10 cellular contexts compared by ENCODE assay signal in genomic region chr11:128790200-128790599, GRCh38.
A peak's percentile ranks its signal among the peaks of the same experiment; 100 is the strongest.
DNase-seq lines count a peak whose midpoint lies in the region; ATAC-seq and TF ChIP-seq lines count a peak whose summit lies in the region.
"Had no signal": no experiment of that assay in that cellular context is flagged by ENCODE, and none has a peak within 500 bp of the region (broad histone marks: within the 10 kb centered on the region; RNA-seq: fewer than 3 reads in every experiment).

No MANE protein-coding gene starts in this region.

- ATAC-seq in Right ventricle myocardium superior (ENCODE audit: poor library complexity) (peak; percentile 97), GM18505 (IDR thresholded peaks at IDR 0.05; ENCODE audit: unreplicated experiment) (no peak)
- ATAC-seq: activated T-cell treated with anti-CD3 and anti-CD28 coated beads, Interleukin-2, amount 50 U/mL, for 72 hours had no signal

- no peaks in the 10 kb centered on the region for H3K4me1 Mint-ChIP-seq in Caco-2 (ENCODE audit: low read depth, unreplicated experiment)

- CTCF ChIA-PET in Caco-2 (lab: Charles Lee) = interaction anchor here (0.7 kb wide), 1 partner anchor 160 kb away, joined by 3 read pairs; no protein-coding TSS in a partner anchor

- intact Hi-C loops in Right ventricle myocardium superior (cut with DNase I) (no loop called here), Caco-2 (cut with micrococcal nuclease; ENCODE audit: unreplicated experiment) (no loop called here)

- no peak for TF ChIP-seq CTCF in Caco-2 (IDR thresholded peaks at IDR 0.05; ENCODE audit: insufficient read depth in 1 of 2, low read depth in 1 of 2, low read length in 1 of 2, severe bottlenecking in 1 of 2, unreplicated experiment in 1 of 2)

- H3K27me3 ChIP-seq in neuron (ENCODE audit: insufficient read depth, low read length) (no peaks in the 10 kb centered on the region), Caco-2 (replicated peaks; ENCODE audit: control insufficient read depth, insufficient read depth, low read length) (no peaks in the 10 kb centered on the region), MG63 (no peaks in the 10 kb centered on the region)

- no peak overlapping the region for H3K4me3 Mint-ChIP-seq in Caco-2 (ENCODE audit: unreplicated experiment)
- H3K4me3 Mint-ChIP-seq: activated T-cell treated with anti-CD3 and anti-CD28 coated beads, Interleukin-2, amount 50 U/mL, for 72 hours had no signal

- POLR2A ChIA-PET in Caco-2 (lab: Charles Lee) = no interaction called here

- H2AFZ ChIP-seq in neuron (ENCODE audit: low read depth, low read length) = peak overlapping the region; percentile 33

- H3K4me3 ChIP-seq in neuron (ENCODE audit: low read length) = no peak overlapping the region
- H3K4me3 ChIP-seq in Caco-2 (ENCODE audit: low read depth, low read length) = no peak overlapping the region
- H3K4me3 ChIP-seq in MG63 = no peak overlapping the region

- H3K4me1 ChIP-seq in neuron (ENCODE audit: insufficient read depth, low read length) (peaks cover 9% of the 10 kb centered on the region), Caco-2 (no peaks in the 10 kb centered on the region)

- H3K9me3 ChIP-seq in neuron (ENCODE audit: low read length) = no peaks in the 10 kb centered on the region
- H3K9me3 ChIP-seq in Caco-2 = no peaks in the 10 kb centered on the region
- no peaks in the 10 kb centered on the region for H3K9me3 ChIP-seq in MG63

- DNase-seq in C1 segment of cervical spinal cord (lab: John Stamatoyannopoulos, UW) (peak in 11 of 14 donors; percentile 8 to 72 (median 52)), SW480 (ENCODE audit: low spot score) (peak; percentile 47), Right ventricle myocardium superior (peak; percentile 86), Caco-2 (no peak), MG63 (no peak), DMS 273 (lab: John Stamatoyannopoulos, UW; ENCODE audit: unreplicated experiment) (no peak)
- DNase-seq: activated T-cell treated with anti-CD3 and anti-CD28 coated beads, Interleukin-2, amount 50 U/mL, for 72 hours; SW 1271 had no signal

- H3K9me3 Mint-ChIP-seq in Caco-2 (ENCODE audit: unreplicated experiment) = no peaks in the 10 kb centered on the region
- H3K9me3 Mint-ChIP-seq: activated T-cell treated with anti-CD3 and anti-CD28 coated beads, Interleukin-2, amount 50 U/mL, for 72 hours had no signal

- no peaks in the 10 kb centered on the region for H3K36me3 ChIP-seq in neuron (ENCODE audit: insufficient read depth, low read length)
- H3K36me3 ChIP-seq in Caco-2 (ENCODE audit: control insufficient read depth, insufficient read depth, low read length) = no peaks in the 10 kb centered on the region
- no peaks in the 10 kb centered on the region for H3K36me3 ChIP-seq in MG63

- H3K36me3 Mint-ChIP-seq in Caco-2 (ENCODE audit: insufficient read depth, unreplicated experiment) = no peaks in the 10 kb centered on the region

- peaks cover 27% of the 10 kb centered on the region for H3K27me3 Mint-ChIP-seq in Caco-2 (ENCODE audit: insufficient read depth, unreplicated experiment)

- H3K27ac Mint-ChIP-seq in Caco-2 (ENCODE audit: unreplicated experiment) = no peak overlapping the region
- H3K27ac Mint-ChIP-seq: activated T-cell treated with anti-CD3 and anti-CD28 coated beads, Interleukin-2, amount 50 U/mL, for 72 hours had no signal

- BruUV-seq in Caco-2 (replicated peaks; lab: Mats Ljungman, UMichigan) = no TSS peak

- no peak for TF ChIP-seq POLR2A in GM18505 (IDR thresholded peaks at IDR 0.05; ENCODE audit: borderline replicate concordance, extremely low read depth, insufficient read depth, insufficient read length)

Comparison
In these comparisons a context has a peak if more than half of its experiments do, and no peak if none do; other contexts are left out.
1. DNase-seq: peak in C1 segment of cervical spinal cord (11 of 14), SW480 (single experiment) and Right ventricle myocardium superior (single experiment); none in Caco-2 (0 of 2), MG63 (single experiment) and DMS 273 (single experiment).